ENCODE assay signal across 7 cellular contexts in genomic region chr3:115623414-115623868, GRCh38. TPM values are rescaled to one million over a fixed set of nuclear protein-coding genes. Genes with fewer than 3 reads are reported as not detected.
A peak's percentile ranks its signal among the peaks of the same experiment; 100 is the strongest.
DNase-seq lines count a peak whose midpoint lies in the region; ATAC-seq and TF ChIP-seq lines count a peak whose summit lies in the region.

TSS of gene GAP43 (plus strand) at chr3:115623510. CDS start at chr3:115623690, 180 bp downstream.

- H3K4me1 ChIP-seq in HEK293 (ENCODE audit: control insufficient read depth, insufficient read depth, low read length) (peaks cover 8% of the 10 kb centered on the region; the same call in 1 of the 2 replicates), upper lobe of left lung (peaks cover 0 to 10% (median 4%) of the 10 kb centered on the region in 4 donors), transverse colon (peaks cover 0 to 7% (median 2%) of the 10 kb centered on the region in 4 donors)

- peak within 1 kb of the TSS; percentile 36 for H3K4me3 ChIP-seq in HEK293 (ENCODE audit: low read depth, low read length)
- peak within 1 kb of the TSS in 1 of 4 donors; percentile 23 for H3K4me3 ChIP-seq in upper lobe of left lung
- H3K4me3 ChIP-seq in transverse colon, result peak within 1 kb of the TSS in 1 of 4 donors; percentile 38

- CTCF ChIA-PET in HEK293 (lab: Yijun Ruan, JAX), result interaction anchor here (1.4 kb wide), 1 partner anchor 37 kb away, joined by 3 read pairs; no protein-coding TSS in a partner anchor

- DNase-seq in NCI-H82 treated with DMSO at 0.1 percent for 48 hours (lab: John Stamatoyannopoulos, UW; ENCODE audit: unreplicated experiment), result peak; percentile 88
- peak; percentile 70 for DNase-seq in epithelial cell of prostate (ENCODE audit: low read depth, low spot score)
- DNase-seq in midbrain (lab: John Stamatoyannopoulos, UW), result peak; percentile 35
- DNase-seq in upper lobe of left lung, result no peak
- no peak for DNase-seq in CD1c-positive myeloid dendritic cell (ENCODE audit: extremely low spot score)
- DNase-seq in transverse colon, result no peak

- no peaks in the 10 kb centered on the region for H3K36me3 ChIP-seq in HEK293 (ENCODE audit: control insufficient read depth in 2 of 2, insufficient read depth in 1 of 2, low read length in 2 of 2)
- H3K36me3 ChIP-seq in upper lobe of left lung, result no peaks in the 10 kb centered on the region
- H3K36me3 ChIP-seq in transverse colon, result no peaks in the 10 kb centered on the region

- H3K27me3 ChIP-seq in upper lobe of left lung (peaks cover 0 to 3% (median 0%) of the 10 kb centered on the region in 4 donors), transverse colon (peaks cover 43% of the 10 kb centered on the region)

- 14 to 17% methylated on average over 16 of the region's 16 CpGs for WGBS in upper lobe of left lung, 2 donors
- WGBS in transverse colon (ENCODE audit: low coverage in 1 of 2), 2 donors, result 2 to 3% methylated on average over 15 to 16 of the region's 16 CpGs

- intact Hi-C loops in transverse colon (cut with DNase I; ENCODE audit: low total_unique reads), result no loop called here

- H3K9me3 ChIP-seq in HEK293 (ENCODE audit: control insufficient read depth, insufficient read depth, low read depth, low read length) (no peaks in the 10 kb centered on the region), upper lobe of left lung (no peaks in the 10 kb centered on the region), transverse colon (no peaks in the 10 kb centered on the region)

- POLR2A ChIA-PET in HEK293 (lab: Yijun Ruan, JAX), result no interaction called here

- H3K27ac ChIP-seq in HEK293 (ENCODE audit: extremely low read depth, low read depth, low read length) (no peak within 1 kb of the TSS), epithelial cell of prostate (no peak within 1 kb of the TSS), upper lobe of left lung (no peak within 1 kb of the TSS), transverse colon (no peak within 1 kb of the TSS)

- TF ChIP-seq EP300 in upper lobe of left lung (IDR thresholded peaks at IDR 0.05) (no peak), transverse colon (IDR thresholded peaks at IDR 0.05; ENCODE audit: low read depth) (no peak)

- no peak for TF ChIP-seq CTCF in HEK293 (tag by site-specific recombination; IDR thresholded peaks at IDR 0.05)
- no peak for TF ChIP-seq CTCF in upper lobe of left lung (IDR thresholded peaks at IDR 0.05)
- no peak for TF ChIP-seq CTCF in transverse colon (IDR thresholded peaks at IDR 0.05)

- in situ Hi-C loops in transverse colon (cut with MboI; ENCODE audit: low pct_ligation_motif_present in 1 of 4, low pct_unique_long_range_greater_than_20kb in 1 of 4, low sequenced_read_pairs in 3 of 4), result no loop called here

- no peak for TF ChIP-seq POLR2A in upper lobe of left lung (IDR thresholded peaks at IDR 0.05)
- TF ChIP-seq POLR2A in transverse colon (IDR thresholded peaks at IDR 0.05), result no peak

- ATAC-seq in upper lobe of left lung (ENCODE audit: low FRiP score in 2 of 2), result peak; percentile 56 to 92

TF ChIP-seq in HEK293, 187 proteins besides CTCF, POLR2A, EP300 and RAD21 (continues in another document):
- TF ChIP-seq INSM2 (tag by site-specific recombination; IDR thresholded peaks at IDR 0.05), result no peak
- TF ChIP-seq BCL11A (tag by site-specific recombination; IDR thresholded peaks at IDR 0.05; ENCODE audit: low read depth), result no peak
- 0 out of 2 replicates have a peak, but pooled peaks have one; percentile 21 for TF ChIP-seq OSR2 (tag by site-specific recombination; IDR thresholded peaks at IDR 0.05)
- no peak for TF ChIP-seq ZNF324 (tag by site-specific recombination; IDR thresholded peaks at IDR 0.05)
- TF ChIP-seq EGR2 (tag by site-specific recombination; IDR thresholded peaks at IDR 0.05; ENCODE audit: low read depth), result no peak
- TF ChIP-seq ZNF76 (tag by site-specific recombination; IDR thresholded peaks at IDR 0.05; ENCODE audit: borderline replicate concordance, low read depth), result no peak
- TF ChIP-seq ZBTB49 (tag by site-specific recombination; IDR thresholded peaks at IDR 0.05; ENCODE audit: low read depth), result no peak
- no peak for TF ChIP-seq ZSCAN23 (tag by site-specific recombination; IDR thresholded peaks at IDR 0.05)
- no peak for TF ChIP-seq ZNF449 (tag by site-specific recombination; IDR thresholded peaks at IDR 0.05)
- TF ChIP-seq ZNF501 (tag by site-specific recombination; IDR thresholded peaks at IDR 0.05), result no peak
- TF ChIP-seq GLI2 (tag by site-specific recombination; IDR thresholded peaks at IDR 0.05; ENCODE audit: borderline replicate concordance, low read depth), result no peak
- no peak for TF ChIP-seq SP2 (tag by site-specific recombination; IDR thresholded peaks at IDR 0.05)
- TF ChIP-seq ZNF830 (tag by site-specific recombination; IDR thresholded peaks at IDR 0.05; ENCODE audit: low read depth), result no peak
- no peak for TF ChIP-seq ZNF426 (tag by site-specific recombination; IDR thresholded peaks at IDR 0.05)
- no peak for TF ChIP-seq RBAK (tag by site-specific recombination; IDR thresholded peaks at IDR 0.05)
- no peak for TF ChIP-seq ZNF248 (tag by site-specific recombination; IDR thresholded peaks at IDR 0.05)
- TF ChIP-seq GLIS2 (tag by site-specific recombination; IDR thresholded peaks at IDR 0.05), result no peak
- TF ChIP-seq ZNF112 (tag by site-specific recombination; IDR thresholded peaks at IDR 0.05), result no peak
- no peak for TF ChIP-seq ZNF529 (tag by site-specific recombination; IDR thresholded peaks at IDR 0.05; ENCODE audit: insufficient replicate concordance)
- TF ChIP-seq ZNF157 (tag by site-specific recombination; IDR thresholded peaks at IDR 0.05), result no peak
- TF ChIP-seq PRDM4 (tag by site-specific recombination; IDR thresholded peaks at IDR 0.05), result no peak
- TF ChIP-seq ZEB2 (tag by site-specific recombination; IDR thresholded peaks at IDR 0.05), result peak; percentile 26; the same call in 1 of the 2 replicates

RNA-seq across cellular contexts. Expression of gene GAP43, which starts in this region (rescaled TPM):
- total RNA-seq in upper lobe of left lung (under 1 TPM in 1 of 6 donors, not detected in 5; 0.13 TPM), transverse colon (1 to 10 TPM in 3 of 4 donors, not detected in 1; 2.2 to 3.5 (median 2.6) TPM)

Comparison
In these comparisons a context has a peak if more than half of its experiments do, and no peak if none do; other contexts are left out.
1. Peak in ATAC-seq in upper lobe of left lung; RNA of the gene not detected or under 1 TPM.
2. DNase-seq: peak in NCI-H82 treated with DMSO at 0.1 percent for 48 hours (single experiment), epithelial cell of prostate (single experiment) and midbrain (single experiment); none in upper lobe of left lung (0 of 2), CD1c-positive myeloid dendritic cell (single experiment) and transverse colon (single experiment).